ENCODE assay signal across 11 cellular contexts in the genomic region with DNA sequence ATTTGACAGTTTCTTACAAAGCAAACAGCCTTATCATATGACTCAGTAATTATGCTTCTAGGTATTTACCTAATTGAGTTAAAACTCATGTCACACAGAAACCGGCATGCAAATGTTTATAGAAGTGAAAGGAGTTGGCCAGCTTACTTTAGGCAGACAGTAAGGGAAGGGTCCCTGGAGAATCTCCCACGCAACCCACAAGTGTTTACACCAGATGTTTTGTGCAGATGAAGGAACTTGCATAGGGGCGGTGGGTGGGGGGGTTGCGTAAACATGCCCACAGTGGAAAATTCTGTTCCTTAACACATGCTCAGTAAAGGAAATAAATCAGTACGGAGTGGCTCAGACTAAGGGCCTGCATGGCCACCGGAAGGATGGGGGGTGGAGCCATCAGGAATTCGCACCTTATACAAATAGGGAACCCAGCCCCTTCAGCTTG.
A peak's percentile ranks its signal among the peaks of the same experiment; 100 is the strongest.
DNase-seq lines count a peak whose midpoint lies in the region; ATAC-seq and TF ChIP-seq lines count a peak whose summit lies in the region.
"Had no signal": no experiment of that assay in that cellular context is flagged by ENCODE, and none has a peak within 500 bp of the region (broad histone marks: within the 10 kb centered on the region; RNA-seq: fewer than 3 reads in every experiment).

No MANE protein-coding gene starts in this region.

- no peak overlapping the region for H2AK5ac ChIP-seq in IMR-90 (ENCODE audit: low read depth, low read length)

- no peaks in the 10 kb centered on the region for H3K4me1 ChIP-seq in IMR-90 (ENCODE audit: control insufficient read depth, insufficient read depth, low read length)

- intact Hi-C loops in IMR-90 (cut with micrococcal nuclease): no loop called here

- no peak overlapping the region for H2AFZ ChIP-seq in IMR-90 (replicated peaks; ENCODE audit: low read length, poor library complexity)

- H3K9me3 Mint-ChIP-seq in stimulated activated naive CD8-positive, alpha-beta T cell treated with anti-CD3 and anti-CD28 coated beads, Interleukin-15, amount 100 ng/mL, for 72 hours: peaks cover 0 to 5% of the 10 kb centered on the region in 2 donors

- H3K27ac Mint-ChIP-seq in stimulated activated naive CD8-positive, alpha-beta T cell treated with anti-CD3 and anti-CD28 coated beads, Interleukin-15, amount 100 ng/mL, for 72 hours: no peak overlapping the region

- no peak for TF ChIP-seq RAD21 in IMR-90 (IDR thresholded peaks at IDR 0.05; ENCODE audit: low read length)

- H4K91ac ChIP-seq in IMR-90 (ENCODE audit: insufficient read depth, low read depth, low read length): no peak overlapping the region

- H2AK9ac ChIP-seq in IMR-90 (replicated peaks; ENCODE audit: low read depth, low read length, poor library complexity): no peak overlapping the region

- no peak overlapping the region for H3K18ac ChIP-seq in IMR-90 (ENCODE audit: low read depth, low read length)

- no peak overlapping the region for H3K4me3 Mint-ChIP-seq in stimulated activated naive CD8-positive, alpha-beta T cell treated with anti-CD3 and anti-CD28 coated beads, Interleukin-15, amount 100 ng/mL, for 72 hours
- H3K4me3 Mint-ChIP-seq: nephron progenitor cell had no signal

- no peak overlapping the region for H3K27ac ChIP-seq in IMR-90 (ENCODE audit: insufficient read depth, low read length)

- no peak overlapping the region for H2BK15ac ChIP-seq in IMR-90 (ENCODE audit: low read depth, low read length)

- no peak overlapping the region for H3K4me3 ChIP-seq in IMR-90 (ENCODE audit: insufficient read depth, low read depth, low read length)

- TF ChIP-seq POLR2A in IMR-90 (IDR thresholded peaks at IDR 0.05; ENCODE audit: low read depth, low read length): no peak

- H3K9me1 ChIP-seq in IMR-90 (ENCODE audit: insufficient read depth, low read length): no peaks in the 10 kb centered on the region

- no peaks in the 10 kb centered on the region for H3K36me3 ChIP-seq in IMR-90 (ENCODE audit: control insufficient read depth, insufficient read depth, low read length)

- dilution Hi-C loops in IMR-90 (cut with HindIII; ENCODE audit: low sequenced_read_pairs, unreplicated experiment): no loop called here

- ATAC-seq in GM18858 (IDR thresholded peaks at IDR 0.05; ENCODE audit: unreplicated experiment): peak; percentile 83
- peak; percentile 82 for ATAC-seq in HG02571 (IDR thresholded peaks at IDR 0.05; ENCODE audit: unreplicated experiment)
- ATAC-seq in IMR-90 (ENCODE audit: low read depth): peak; percentile 63
- no peak for ATAC-seq in stimulated activated naive CD8-positive, alpha-beta T cell treated with anti-CD3 and anti-CD28 coated beads, Interleukin-15, amount 100 ng/mL, for 72 hours

- peak overlapping the region; percentile 74; the same call in 1 of the 2 replicates for H2BK120ac ChIP-seq in IMR-90 (ENCODE audit: low read depth, low read length)

- H3K23ac ChIP-seq in IMR-90 (ENCODE audit: low read depth, low read length): no peak overlapping the region

- no peak overlapping the region for H3K56ac ChIP-seq in IMR-90 (ENCODE audit: extremely low read depth, insufficient read depth, low read length)

- TF ChIP-seq CTCF in IMR-90 (conservative IDR thresholded peaks at IDR 0.05; ENCODE audit: low read depth, low read length): no peak

- no peak overlapping the region for H4K8ac ChIP-seq in IMR-90 (ENCODE audit: low read depth in 2 of 2, low read length in 2 of 2)

- no peak overlapping the region for H2BK20ac ChIP-seq in IMR-90 (ENCODE audit: low read depth, low read length)

- in situ Hi-C loops in IMR-90 (cut with MboI; ENCODE audit: low sequenced_read_pairs): no loop called here

- WGBS in IMR-90 (ENCODE audit: extremely low coverage in 2 of 2, insufficient read length in 1 of 2), 2 experiments: no CpG with 5 or more reads among the region's 7 CpGs

- H3K9me3 ChIP-seq in IMR-90 (ENCODE audit: control insufficient read depth, insufficient read depth, low read length): no peaks in the 10 kb centered on the region

- no peak overlapping the region for H2BK5ac ChIP-seq in IMR-90 (ENCODE audit: low read depth, low read length, poor library complexity, severe bottlenecking)

- H3K27me3 ChIP-seq in IMR-90 (ENCODE audit: control insufficient read depth, insufficient read depth, low read length): no peaks in the 10 kb centered on the region

- no peak overlapping the region for H3K14ac ChIP-seq in IMR-90 (replicated peaks; ENCODE audit: low read depth, low read length)

- peak overlapping the region; percentile 40; the same call in 1 of the 2 replicates for H4K5ac ChIP-seq in IMR-90 (ENCODE audit: low read depth, low read length)

- H4K20me1 ChIP-seq in IMR-90 (ENCODE audit: insufficient read depth, low read length): no peaks in the 10 kb centered on the region

- POLR2A ChIA-PET in IMR-90 (lab: Charles Lee; ENCODE audit: unreplicated experiment): no interaction called here

- no peaks in the 10 kb centered on the region for H3K27me3 Mint-ChIP-seq in stimulated activated naive CD8-positive, alpha-beta T cell treated with anti-CD3 and anti-CD28 coated beads, Interleukin-15, amount 100 ng/mL, for 72 hours

- H3K9ac ChIP-seq in IMR-90 (ENCODE audit: low read depth, low read length): no peak overlapping the region

- H3K4me1 Mint-ChIP-seq in stimulated activated naive CD8-positive, alpha-beta T cell treated with anti-CD3 and anti-CD28 coated beads, Interleukin-15, amount 100 ng/mL, for 72 hours: no peaks in the 10 kb centered on the region

- no peak overlapping the region for H3K4ac ChIP-seq in IMR-90 (ENCODE audit: low read depth, low read length)

- no peak overlapping the region for H3K4me2 ChIP-seq in IMR-90 (ENCODE audit: low read depth, low read length)

- no peaks in the 10 kb centered on the region for H3K79me1 ChIP-seq in IMR-90 (ENCODE audit: low read depth in 1 of 2, low read length in 2 of 2)

- CTCF ChIA-PET in IMR-90 (lab: Yijun Ruan, JAX): no interaction called here

- no TSS peak for BruUV-seq in IMR-90 (replicated peaks; lab: Mats Ljungman, UMichigan)

- DNase-seq in IMR-90 (peak; percentile 57), fibroblast of peridontal ligament (ENCODE audit: extremely low read depth) (peak; percentile 99), COLO668 (lab: John Stamatoyannopoulos, UW; ENCODE audit: unreplicated experiment) (no peak), T-helper 9 cell (no peak)
- DNase-seq in stimulated activated naive CD8-positive, alpha-beta T cell treated with anti-CD3 and anti-CD28 coated beads, Interleukin-15, amount 100 ng/mL, for 72 hours: no peak
- DNase-seq in activated CD4-positive, alpha-beta T cell treated with anti-CD3 and anti-CD28 coated beads for 48 hours: no peak
- DNase-seq: head of caudate nucleus, nephron progenitor cell, SW 1271 had no signal

TF ChIP-seq in IMR-90, 13 proteins besides CTCF, POLR2A, EP300 and RAD21:
- no peak for TF ChIP-seq BHLHE40 (IDR thresholded peaks at IDR 0.05; ENCODE audit: low read depth, low read length)
- TF ChIP-seq, protein P1, sequence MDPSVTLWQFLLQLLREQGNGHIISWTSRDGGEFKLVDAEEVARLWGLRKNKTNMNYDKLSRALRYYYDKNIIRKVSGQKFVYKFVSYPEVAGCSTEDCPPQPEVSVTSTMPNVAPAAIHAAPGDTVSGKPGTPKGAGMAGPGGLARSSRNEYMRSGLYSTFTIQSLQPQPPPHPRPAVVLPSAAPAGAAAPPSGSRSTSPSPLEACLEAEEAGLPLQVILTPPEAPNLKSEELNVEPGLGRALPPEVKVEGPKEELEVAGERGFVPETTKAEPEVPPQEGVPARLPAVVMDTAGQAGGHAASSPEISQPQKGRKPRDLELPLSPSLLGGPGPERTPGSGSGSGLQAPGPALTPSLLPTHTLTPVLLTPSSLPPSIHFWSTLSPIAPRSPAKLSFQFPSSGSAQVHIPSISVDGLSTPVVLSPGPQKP (IDR thresholded peaks at IDR 0.05; ENCODE audit: borderline replicate concordance, low read depth, low read length): no peak
- TF ChIP-seq, protein P2, sequence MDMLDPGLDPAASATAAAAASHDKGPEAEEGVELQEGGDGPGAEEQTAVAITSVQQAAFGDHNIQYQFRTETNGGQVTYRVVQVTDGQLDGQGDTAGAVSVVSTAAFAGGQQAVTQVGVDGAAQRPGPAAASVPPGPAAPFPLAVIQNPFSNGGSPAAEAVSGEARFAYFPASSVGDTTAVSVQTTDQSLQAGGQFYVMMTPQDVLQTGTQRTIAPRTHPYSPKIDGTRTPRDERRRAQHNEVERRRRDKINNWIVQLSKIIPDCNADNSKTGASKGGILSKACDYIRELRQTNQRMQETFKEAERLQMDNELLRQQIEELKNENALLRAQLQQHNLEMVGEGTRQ (IDR thresholded peaks at IDR 0.05; ENCODE audit: low read depth, low read length): no peak
- no peak for TF ChIP-seq MXI1 (IDR thresholded peaks at IDR 0.05; ENCODE audit: borderline replicate concordance, low read depth, low read length)
- no peak for TF ChIP-seq CHD1 (IDR thresholded peaks at IDR 0.05; ENCODE audit: low read depth, low read length)
- TF ChIP-seq MAFK (IDR thresholded peaks at IDR 0.05; ENCODE audit: low read depth, low read length): no peak
- no peak for TF ChIP-seq FOS (IDR thresholded peaks at IDR 0.05; ENCODE audit: low read depth, low read length)
- TF ChIP-seq CEBPB (IDR thresholded peaks at IDR 0.05; ENCODE audit: low read depth, low read length): no peak
- TF ChIP-seq NFE2L2 (IDR thresholded peaks at IDR 0.05; ENCODE audit: low read depth, low read length): no peak
- no peak for TF ChIP-seq RCOR1 (IDR thresholded peaks at IDR 0.05; ENCODE audit: insufficient replicate concordance, low read length)
- no peak for TF ChIP-seq RFX5 (IDR thresholded peaks at IDR 0.05; ENCODE audit: low read depth, low read length)
- no peak for TF ChIP-seq SMC3 (IDR thresholded peaks at IDR 0.05; ENCODE audit: low read depth, low read length)
- no peak for TF ChIP-seq MAZ (IDR thresholded peaks at IDR 0.05; ENCODE audit: borderline replicate concordance, low read depth, low read length)

Comparison
In these comparisons a context has a peak if more than half of its experiments do, and no peak if none do; other contexts are left out.
1. DNase-seq: peak in IMR-90 (single experiment) and fibroblast of peridontal ligament (single experiment); none in COLO668 (single experiment), stimulated activated naive CD8-positive, alpha-beta T cell treated with anti-CD3 and anti-CD28 coated beads, Interleukin-15, amount 100 ng/mL, for 72 hours (0 of 2), T-helper 9 cell (single experiment) and activated CD4-positive, alpha-beta T cell treated with anti-CD3 and anti-CD28 coated beads for 48 hours (single experiment).